Comparison of ENCODE assay signal across 8 cellular contexts in genomic region chr6:77457720-77458349, GRCh38. TPM values are rescaled to one million over a fixed set of nuclear protein-coding genes. Genes with fewer than 3 reads are reported as not detected.
DNase-seq lines count a peak whose midpoint lies in the region; ATAC-seq and TF ChIP-seq lines count a peak whose summit lies in the region.

No MANE protein-coding gene starts in this region.

- H3K27me3 ChIP-seq in naive thymus-derived CD4-positive, alpha-beta T cell (ENCODE audit: control insufficient read depth in 2 of 2, insufficient read depth in 2 of 2, low read length in 2 of 2): no peaks in the 10 kb centered on the region

- no peak overlapping the region for H3K27ac ChIP-seq in naive thymus-derived CD4-positive, alpha-beta T cell (ENCODE audit: low read depth, low read length)

- intact Hi-C loops in naive thymus-derived CD4-positive, alpha-beta T cell (cut with micrococcal nuclease): loop anchor here in 1 of 2 donors (1.0 kb wide), 1 partner anchor 1565 kb away; no protein-coding TSS in a partner anchor

- H3K36me3 Mint-ChIP-seq in naive thymus-derived CD4-positive, alpha-beta T cell: peaks cover 0 to 6% (median 0%) of the 10 kb centered on the region in 5 donors

- TF ChIP-seq POLR2A in erythroblast (IDR thresholded peaks at IDR 0.05; ENCODE audit: low read length): no peak

- H3K4me1 Mint-ChIP-seq in naive thymus-derived CD4-positive, alpha-beta T cell: peaks cover 0 to 9% (median 8%) of the 10 kb centered on the region in 7 donors

- peak; percentile 61 for DNase-seq in activated CD8-positive, alpha-beta memory T cell treated with anti-CD3 and anti-CD28 coated beads for 24 hours
- DNase-seq in activated CD8-positive, alpha-beta memory T cell treated with anti-CD3 and anti-CD28 coated beads, Interleukin-2, amount 50 U/mL, for 4 hours: no peak
- DNase-seq in KG1 (lab: John Stamatoyannopoulos, UW) (peak; percentile 8), SKM-1 (lab: John Stamatoyannopoulos, UW; ENCODE audit: unreplicated experiment) (peak; percentile 58), erythroblast (lab: John Stamatoyannopoulos, UW) (peak; percentile 57 to 74), cortex of kidney (lab: John Stamatoyannopoulos, UW) (no peak)
- no peak for DNase-seq in naive thymus-derived CD4-positive, alpha-beta T cell

- POLR2A ChIA-PET in naive thymus-derived CD4-positive, alpha-beta T cell (lab: Charles Lee): no interaction called here

- H3K4me3 Mint-ChIP-seq in naive thymus-derived CD4-positive, alpha-beta T cell: no peak overlapping the region

- H3K4me1 ChIP-seq in naive thymus-derived CD4-positive, alpha-beta T cell (ENCODE audit: control insufficient read depth in 2 of 2, insufficient read depth in 2 of 2, low read length in 2 of 2): no peaks in the 10 kb centered on the region

- peaks cover 0 to 10% (median 2%) of the 10 kb centered on the region in 11 donors for H3K9me3 Mint-ChIP-seq in naive thymus-derived CD4-positive, alpha-beta T cell

- peaks cover 15 to 42% (median 21%) of the 10 kb centered on the region in 5 donors for H3K27me3 Mint-ChIP-seq in naive thymus-derived CD4-positive, alpha-beta T cell

- peak; percentile 75 for ATAC-seq in GM21619 (IDR thresholded peaks at IDR 0.05; ENCODE audit: unreplicated experiment)
- peak; percentile 50 for ATAC-seq in naive thymus-derived CD4-positive, alpha-beta T cell

- CTCF ChIA-PET in naive thymus-derived CD4-positive, alpha-beta T cell (lab: Charles Lee): no interaction called here

- no peaks in the 10 kb centered on the region for H3K9me3 ChIP-seq in naive thymus-derived CD4-positive, alpha-beta T cell (ENCODE audit: control insufficient read depth in 2 of 3, low read length in 3 of 3)

- H3K36me3 ChIP-seq in naive thymus-derived CD4-positive, alpha-beta T cell (ENCODE audit: control insufficient read depth in 2 of 3, insufficient read depth in 3 of 3, low read length in 3 of 3): no peaks in the 10 kb centered on the region

- no peak overlapping the region for H3K27ac Mint-ChIP-seq in naive thymus-derived CD4-positive, alpha-beta T cell

- H3K4me3 ChIP-seq in naive thymus-derived CD4-positive, alpha-beta T cell (ENCODE audit: low read length): no peak overlapping the region

RNA-seq across cellular contexts. Expression of gene HTR1B, which starts 5.5 kb away (rescaled TPM):
- total RNA-seq in naive thymus-derived CD4-positive, alpha-beta T cell: not detected
- polyA plus RNA-seq in naive thymus-derived CD4-positive, alpha-beta T cell: not detected

Comparison
In these comparisons a context has a peak if more than half of its experiments do, and no peak if none do; other contexts are left out.
1. DNase-seq: peak in activated CD8-positive, alpha-beta memory T cell treated with anti-CD3 and anti-CD28 coated beads for 24 hours (single experiment), KG1 (single experiment), SKM-1 (single experiment) and erythroblast (2 of 2); none in activated CD8-positive, alpha-beta memory T cell treated with anti-CD3 and anti-CD28 coated beads, Interleukin-2, amount 50 U/mL, for 4 hours (single experiment), naive thymus-derived CD4-positive, alpha-beta T cell (0 of 9) and cortex of kidney (single experiment).